ENCODE assay signal across 2 cellular contexts in the genomic region with DNA sequence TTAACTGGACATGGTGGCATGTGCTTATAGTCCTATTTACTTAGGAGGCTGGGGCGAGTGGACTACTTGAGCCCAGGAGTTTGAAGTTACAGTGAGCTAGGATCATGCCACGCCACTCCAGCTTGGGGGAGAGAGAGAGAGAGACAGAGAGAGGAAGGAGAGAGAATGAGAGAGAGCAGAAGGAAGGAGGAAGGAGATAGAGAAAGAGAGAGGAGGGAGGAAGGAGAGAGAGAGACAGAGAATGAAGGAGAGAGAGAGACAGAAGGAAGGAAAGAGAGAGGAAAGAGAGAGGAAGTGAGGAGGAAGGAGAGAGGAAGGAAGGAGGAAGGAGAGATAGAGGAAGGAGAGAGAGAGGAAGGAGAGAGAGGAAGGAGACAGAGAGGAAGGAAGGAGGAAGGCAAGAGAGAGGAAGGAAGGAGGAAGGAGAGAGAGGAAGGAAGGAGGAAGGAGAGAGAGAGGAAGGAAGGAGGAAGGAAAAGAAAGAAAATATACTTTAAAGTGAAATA.
TF ChIP-seq lines count a peak whose summit lies in the region.

No MANE protein-coding gene starts in this region.

TF ChIP-seq in K562, 482 proteins besides CTCF, POLR2A, EP300 and RAD21:
- TF ChIP-seq ARHGAP35 (IDR thresholded peaks at IDR 0.05; ENCODE audit: partially characterized antibody) (peak; percentile 20), CUX1 (CRISPR knock-in tag; IDR thresholded peaks at IDR 0.05) (no peak)
- TF ChIP-seq, protein P1, sequence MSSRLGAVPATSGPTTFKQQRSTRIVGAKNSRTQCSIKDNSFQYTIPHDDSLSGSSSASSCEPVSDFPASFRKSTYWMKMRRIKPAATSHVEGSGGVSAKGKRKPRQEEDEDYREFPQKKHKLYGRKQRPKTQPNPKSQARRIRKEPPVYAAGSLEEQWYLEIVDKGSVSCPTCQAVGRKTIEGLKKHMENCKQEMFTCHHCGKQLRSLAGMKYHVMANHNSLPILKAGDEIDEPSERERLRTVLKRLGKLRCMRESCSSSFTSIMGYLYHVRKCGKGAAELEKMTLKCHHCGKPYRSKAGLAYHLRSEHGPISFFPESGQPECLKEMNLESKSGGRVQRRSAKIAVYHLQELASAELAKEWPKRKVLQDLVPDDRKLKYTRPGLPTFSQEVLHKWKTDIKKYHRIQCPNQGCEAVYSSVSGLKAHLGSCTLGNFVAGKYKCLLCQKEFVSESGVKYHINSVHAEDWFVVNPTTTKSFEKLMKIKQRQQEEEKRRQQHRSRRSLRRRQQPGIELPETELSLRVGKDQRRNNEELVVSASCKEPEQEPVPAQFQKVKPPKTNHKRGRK (tag; IDR thresholded peaks at IDR 0.05), result peak; percentile 66
- TF ChIP-seq, protein P2, sequence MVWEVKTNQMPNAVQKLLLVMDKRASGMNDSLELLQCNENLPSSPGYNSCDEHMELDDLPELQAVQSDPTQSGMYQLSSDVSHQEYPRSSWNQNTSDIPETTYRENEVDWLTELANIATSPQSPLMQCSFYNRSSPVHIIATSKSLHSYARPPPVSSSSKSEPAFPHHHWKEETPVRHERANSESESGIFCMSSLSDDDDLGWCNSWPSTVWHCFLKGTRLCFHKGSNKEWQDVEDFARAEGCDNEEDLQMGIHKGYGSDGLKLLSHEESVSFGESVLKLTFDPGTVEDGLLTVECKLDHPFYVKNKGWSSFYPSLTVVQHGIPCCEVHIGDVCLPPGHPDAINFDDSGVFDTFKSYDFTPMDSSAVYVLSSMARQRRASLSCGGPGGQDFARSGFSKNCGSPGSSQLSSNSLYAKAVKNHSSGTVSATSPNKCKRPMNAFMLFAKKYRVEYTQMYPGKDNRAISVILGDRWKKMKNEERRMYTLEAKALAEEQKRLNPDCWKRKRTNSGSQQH (CRISPR knock-in tag; IDR thresholded peaks at IDR 0.05), result 0 out of 2 replicates have a peak, but pooled peaks have one; percentile 21
TF ChIP-seq in K562: peak in this region for 3.

TF ChIP-seq in H1, 55 proteins besides CTCF, POLR2A, EP300 and RAD21:
- TF ChIP-seq JUN (IDR thresholded peaks at IDR 0.05; ENCODE audit: low read depth, low read length), result no peak
- no peak for TF ChIP-seq KDM5A (IDR thresholded peaks at IDR 0.05; ENCODE audit: low read length)
- no peak for TF ChIP-seq CTBP2 (IDR thresholded peaks at IDR 0.05; ENCODE audit: borderline replicate concordance, insufficient read depth, insufficient read length, low read length)
- TF ChIP-seq RNF2 (IDR thresholded peaks at IDR 0.05; ENCODE audit: borderline replicate concordance, low read depth, low read length, missing control alignments, poor library complexity, severe bottlenecking), result no peak
- TF ChIP-seq TBP (IDR thresholded peaks at IDR 0.05; ENCODE audit: low read depth, low read length), result no peak
- no peak for TF ChIP-seq ASH2L (IDR thresholded peaks at IDR 0.05; ENCODE audit: low read length)
- no peak for TF ChIP-seq HDAC2 (IDR thresholded peaks at IDR 0.05; ENCODE audit: borderline replicate concordance in 1 of 2, low read depth in 2 of 2, low read length in 2 of 2)
- TF ChIP-seq SP2 (IDR thresholded peaks at IDR 0.05; ENCODE audit: low read length), result no peak
- no peak for TF ChIP-seq POU5F1 (IDR thresholded peaks at IDR 0.05; ENCODE audit: low read depth, low read length)
- no peak for TF ChIP-seq CHD1 (IDR thresholded peaks at IDR 0.05; ENCODE audit: low read depth, low read length)
- no peak for TF ChIP-seq USF2 (IDR thresholded peaks at IDR 0.05; ENCODE audit: low read length)
- TF ChIP-seq EGR1 (IDR thresholded peaks at IDR 0.05; ENCODE audit: borderline replicate concordance, low read depth, low read length), result no peak
- TF ChIP-seq CREB1 (IDR thresholded peaks at IDR 0.05), result no peak
